Comparison of ENCODE assay signal across 9 cellular contexts in genomic region chr15:88904808-88905327, GRCh38. TPM values are rescaled to one million over a fixed set of nuclear protein-coding genes. Genes with fewer than 3 reads are reported as not detected.
DNase-seq lines count a peak whose midpoint lies in the region; ATAC-seq and TF ChIP-seq lines count a peak whose summit lies in the region.
"Had no signal": no experiment of that assay in that cellular context is flagged by ENCODE, and none has a peak within 500 bp of the region (broad histone marks: within the 10 kb centered on the region; RNA-seq: fewer than 3 reads in every experiment).

No MANE protein-coding gene starts in this region.

- H3K27ac Mint-ChIP-seq in activated naive CD4-positive, alpha-beta T cell treated with anti-CD3 and anti-CD28 coated beads for 36 hours = peak overlapping the region; percentile 80

- no peak for TF ChIP-seq POLR2A in uterus (IDR thresholded peaks at IDR 0.05)

- no peak overlapping the region for H3K4me3 Mint-ChIP-seq in activated naive CD4-positive, alpha-beta T cell treated with anti-CD3 and anti-CD28 coated beads for 36 hours

- no peak overlapping the region for H3K4me2 ChIP-seq in SK-N-SH

- no peaks in the 10 kb centered on the region for H3F3A ChIP-seq in SK-N-SH (replicated peaks; ENCODE audit: insufficient read depth)

- H3K4me1 ChIP-seq in SK-N-SH (ENCODE audit: control insufficient read depth in 1 of 2, insufficient read depth in 2 of 2, low read depth in 1 of 2, low read length in 1 of 2) = no peaks in the 10 kb centered on the region; a peak in 1 of 4 replicates
- H3K4me1 ChIP-seq in psoas muscle = peaks cover 81% of the 10 kb centered on the region
- H3K4me1 ChIP-seq in uterus = peaks cover 11 to 35% of the 10 kb centered on the region in 2 donors

- no peaks in the 10 kb centered on the region for H3K9me2 ChIP-seq in SK-N-SH

- intact Hi-C loops in activated naive CD4-positive, alpha-beta T cell treated with anti-CD3 and anti-CD28 coated beads for 36 hours (cut with micrococcal nuclease) = loop anchor here (1.0 to 2.0 kb wide), 5 partner anchors 8 to 272 kb away; partner anchors contain the start of genes ABHD2 and MFGE8
- intact Hi-C loops in Right ventricle myocardium inferior (cut with DNase I) = loop anchor here (1.0 to 2.0 kb wide), 3 partner anchors 99 to 152 kb away; no protein-coding TSS in a partner anchor
- intact Hi-C loops in psoas muscle (cut with DNase I) = loop anchor here (2.0 to 10.0 kb wide), 3 partner anchors 112 to 270 kb away; no protein-coding TSS in a partner anchor
- intact Hi-C loops in uterus (cut with DNase I; ENCODE audit: low total_unique reads) = loop anchor here (5.0 to 10.0 kb wide), 3 partner anchors 112 to 280 kb away; partner anchors contain the start of gene AEN

- no peaks in the 10 kb centered on the region for H3K9me3 Mint-ChIP-seq in activated naive CD4-positive, alpha-beta T cell treated with anti-CD3 and anti-CD28 coated beads for 36 hours

- H3K4me1 Mint-ChIP-seq in activated naive CD4-positive, alpha-beta T cell treated with anti-CD3 and anti-CD28 coated beads for 36 hours (ENCODE audit: low read depth) = peaks cover 40% of the 10 kb centered on the region

- CTCF ChIA-PET in SK-N-SH (lab: Yijun Ruan, JAX) = interaction anchor here (0.5 to 4.5 kb wide), 69 partner anchors 9 to 445 kb away, joined by 3 to 48 read pairs (median 5); partner anchors contain the start of genes FANCI, MRPL46 and MRPS11
- CTCF ChIA-PET in activated naive CD4-positive, alpha-beta T cell treated with anti-CD3 and anti-CD28 coated beads for 36 hours (lab: Charles Lee) = interaction anchor here (0.6 to 3.6 kb wide), 50 partner anchors 10 to 448 kb away, joined by 3 to 28 read pairs (median 4); partner anchors contain the start of genes HAPLN3 and MFGE8

- no peaks in the 10 kb centered on the region for H4K20me1 ChIP-seq in SK-N-SH (ENCODE audit: insufficient read depth)

- TF ChIP-seq EP300 in SK-N-SH (IDR thresholded peaks at IDR 0.05; ENCODE audit: borderline replicate concordance in 1 of 2, low read depth in 1 of 2, low read length in 1 of 2) = no peak

- H3K9me3 ChIP-seq in SK-N-SH = no peaks in the 10 kb centered on the region
- no peaks in the 10 kb centered on the region for H3K9me3 ChIP-seq in psoas muscle
- H3K9me3 ChIP-seq in uterus = no peaks in the 10 kb centered on the region

- TF ChIP-seq RAD21 in SK-N-SH (IDR thresholded peaks at IDR 0.05; ENCODE audit: low read length) = peak; percentile 88

- no peaks in the 10 kb centered on the region for H3K27me3 Mint-ChIP-seq in activated naive CD4-positive, alpha-beta T cell treated with anti-CD3 and anti-CD28 coated beads for 36 hours (ENCODE audit: low read depth)

- POLR2A ChIA-PET in SK-N-SH (lab: Yijun Ruan, JAX) = interaction anchor here (0.6 to 1.3 kb wide), 3 partner anchors 111 to 113 kb away, joined by 3 to 7 read pairs (median 3); no protein-coding TSS in a partner anchor

- 30% methylated on average over 8 of the region's 9 CpGs for WGBS in SK-N-SH (ENCODE audit: low lambda C conversion rate)
- 18 to 28% (median 22%) methylated on average over 9 of the region's 9 CpGs for WGBS in psoas muscle, 3 donors

- H3K27ac ChIP-seq in SK-N-SH (ENCODE audit: low read depth in 2 of 2, low read length in 1 of 2) (no peak overlapping the region), psoas muscle (peak overlapping the region; percentile 48), uterus (peak overlapping the region; percentile 11 to 62)
- H3K27ac ChIP-seq: epithelial cell of prostate had no signal

- H3K79me2 ChIP-seq in SK-N-SH (ENCODE audit: insufficient read depth) = no peaks in the 10 kb centered on the region

- H2AFZ ChIP-seq in SK-N-SH (ENCODE audit: low read depth) = no peak overlapping the region

- H3K36me3 ChIP-seq in SK-N-SH (replicated peaks in 1 of 2; ENCODE audit: control insufficient read depth in 1 of 2, insufficient read depth in 2 of 2, low read length in 1 of 2) = peaks cover 3 to 30% of the 10 kb centered on the region in 2 experiments
- H3K36me3 ChIP-seq in psoas muscle (ENCODE audit: insufficient read depth in 1 of 2, low read depth in 1 of 2) = peaks cover 9 to 93% of the 10 kb centered on the region in 2 donors
- no peaks in the 10 kb centered on the region for H3K36me3 ChIP-seq in uterus

- H3K36me3 Mint-ChIP-seq in activated naive CD4-positive, alpha-beta T cell treated with anti-CD3 and anti-CD28 coated beads for 36 hours (ENCODE audit: low read depth) = no peaks in the 10 kb centered on the region

- H3K9ac ChIP-seq in SK-N-SH = no peak overlapping the region

- peak; percentile 98 for TF ChIP-seq CTCF in SK-N-SH (IDR thresholded peaks at IDR 0.05)
- peak; percentile 100 for TF ChIP-seq CTCF in psoas muscle (IDR thresholded peaks at IDR 0.05)
- peak; percentile 95 to 98 (median 97) for TF ChIP-seq CTCF in uterus (IDR thresholded peaks at IDR 0.05)

- H3K27me3 ChIP-seq in SK-N-SH (ENCODE audit: insufficient read depth) (no peaks in the 10 kb centered on the region), psoas muscle (ENCODE audit: insufficient read depth in 3 of 3, low read length in 2 of 3) (no peaks in the 10 kb centered on the region), uterus (no peaks in the 10 kb centered on the region)

- DNase-seq in DMS153 treated with DMSO at 0.1 percent for 48 hours (lab: John Stamatoyannopoulos, UW; ENCODE audit: unreplicated experiment) = peak; percentile 31
- DNase-seq in KG1 (lab: John Stamatoyannopoulos, UW) = peak; percentile 47
- DNase-seq in SK-N-SH = peak; percentile 84
- DNase-seq in activated naive CD4-positive, alpha-beta T cell treated with anti-CD3 and anti-CD28 coated beads for 36 hours = peak; percentile 96
- peak; percentile 86 for DNase-seq in Right ventricle myocardium inferior (ENCODE audit: missing footprints)
- DNase-seq in psoas muscle = peak; percentile 81 to 91
- peak; percentile 81 to 84 for DNase-seq in uterus

- no peak overlapping the region; a peak in 1 of 4 replicates for H3K4me3 ChIP-seq in SK-N-SH (ENCODE audit: low read depth in 2 of 2, low read length in 1 of 2)
- no peak overlapping the region for H3K4me3 ChIP-seq in psoas muscle
- no peak overlapping the region for H3K4me3 ChIP-seq in uterus

- peak; percentile 77 for ATAC-seq in GM21526 (IDR thresholded peaks at IDR 0.05; ENCODE audit: low FRiP score, unreplicated experiment)
- peak; percentile 81 for ATAC-seq in Right ventricle myocardium inferior
- ATAC-seq in psoas muscle = peak; percentile 51 to 83 (median 74)

TF ChIP-seq in SK-N-SH, 30 proteins besides CTCF, POLR2A, EP300 and RAD21 (continues in another document):
- TF ChIP-seq, protein P1, sequence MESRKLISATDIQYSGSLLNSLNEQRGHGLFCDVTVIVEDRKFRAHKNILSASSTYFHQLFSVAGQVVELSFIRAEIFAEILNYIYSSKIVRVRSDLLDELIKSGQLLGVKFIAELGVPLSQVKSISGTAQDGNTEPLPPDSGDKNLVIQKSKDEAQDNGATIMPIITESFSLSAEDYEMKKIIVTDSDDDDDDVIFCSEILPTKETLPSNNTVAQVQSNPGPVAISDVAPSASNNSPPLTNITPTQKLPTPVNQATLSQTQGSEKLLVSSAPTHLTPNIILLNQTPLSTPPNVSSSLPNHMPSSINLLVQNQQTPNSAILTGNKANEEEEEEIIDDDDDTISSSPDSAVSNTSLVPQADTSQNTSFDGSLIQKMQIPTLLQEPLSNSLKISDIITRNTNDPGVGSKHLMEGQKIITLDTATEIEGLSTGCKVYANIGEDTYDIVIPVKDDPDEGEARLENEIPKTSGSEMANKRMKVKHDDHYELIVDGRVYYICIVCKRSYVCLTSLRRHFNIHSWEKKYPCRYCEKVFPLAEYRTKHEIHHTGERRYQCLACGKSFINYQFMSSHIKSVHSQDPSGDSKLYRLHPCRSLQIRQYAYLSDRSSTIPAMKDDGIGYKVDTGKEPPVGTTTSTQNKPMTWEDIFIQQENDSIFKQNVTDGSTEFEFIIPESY (IDR thresholded peaks at IDR 0.05; ENCODE audit: borderline replicate concordance, low read depth) = no peak
- TF ChIP-seq SMC3 (IDR thresholded peaks at IDR 0.05; ENCODE audit: low read depth, low read length) = peak; percentile 92

RNA-seq across cellular contexts. Expression of gene MFGE8, which starts 8.3 kb away (rescaled TPM):
- polyA plus RNA-seq in SK-N-SH (2012; rRNA removed) = 210 and 247 TPM in 2 replicates
- polyA plus RNA-seq in SK-N-SH (2012; cell fraction: cytosol; rRNA removed) = 106 and 153 TPM in 2 replicates
- polyA plus RNA-seq in SK-N-SH (2012; cell fraction: nucleus; rRNA removed) = 444 and 513 TPM in 2 replicates
- 10 to 100 TPM; 28.2 to 31.6 TPM for total RNA-seq in activated naive CD4-positive, alpha-beta T cell treated with anti-CD3 and anti-CD28 coated beads for 36 hours
- 321 TPM for total RNA-seq in Right ventricle myocardium inferior
- total RNA-seq in psoas muscle = 100 to 1,000 TPM; 137 to 771 (median 335) TPM
- polyA plus RNA-seq in psoas muscle = 100 to 1,000 TPM; 218 to 274 (median 253) TPM
- 100 to 1,000 TPM; 212 to 664 (median 370) TPM for total RNA-seq in uterus

RNA-seq across cellular contexts. Expression of gene HAPLN3, which starts 9.5 kb away (rescaled TPM):
- polyA plus RNA-seq in SK-N-SH (2012; rRNA removed) (8.3 and 9.7 TPM in 2 replicates), psoas muscle (1 to 10 TPM; 1.2 to 5.4 (median 1.5) TPM)
- polyA plus RNA-seq in SK-N-SH (2012; cell fraction: cytosol; rRNA removed) = 2.7 and 3.7 TPM in 2 replicates
- polyA plus RNA-seq in SK-N-SH (2012; cell fraction: nucleus; rRNA removed) = 28.0 and 34.0 TPM in 2 replicates
- 100 to 1,000 TPM; 103 to 105 TPM for total RNA-seq in activated naive CD4-positive, alpha-beta T cell treated with anti-CD3 and anti-CD28 coated beads for 36 hours
- total RNA-seq in Right ventricle myocardium inferior (1.1 TPM), psoas muscle (1 to 10 TPM; 3.5 to 5.8 (median 4.4) TPM), uterus (10 to 100 TPM; 17.9 to 34.8 (median 23.1) TPM)

Comparison
In these comparisons a context has a peak if more than half of its experiments do, and no peak if none do; other contexts are left out.
1. DNase-seq: peak in every context shown above with its lines; median percentile 96 in activated naive CD4-positive, alpha-beta T cell treated with anti-CD3 and anti-CD28 coated beads for 36 hours; 86 in Right ventricle myocardium inferior; 86 in psoas muscle; 84 in SK-N-SH; 82 in uterus; 47 in KG1; 31 in DMS153 treated with DMSO at 0.1 percent for 48 hours.
2. H3K27ac ChIP-seq: peak in psoas muscle (single experiment) and uterus (2 of 2); none in SK-N-SH (0 of 2).
3. Peak in every context shown above with its lines, with median percentiles within 50 percentile points of each other: ATAC-seq and CTCF ChIP-seq.